Comparison of ENCODE assay signal across 8 cellular contexts in the genomic region with DNA sequence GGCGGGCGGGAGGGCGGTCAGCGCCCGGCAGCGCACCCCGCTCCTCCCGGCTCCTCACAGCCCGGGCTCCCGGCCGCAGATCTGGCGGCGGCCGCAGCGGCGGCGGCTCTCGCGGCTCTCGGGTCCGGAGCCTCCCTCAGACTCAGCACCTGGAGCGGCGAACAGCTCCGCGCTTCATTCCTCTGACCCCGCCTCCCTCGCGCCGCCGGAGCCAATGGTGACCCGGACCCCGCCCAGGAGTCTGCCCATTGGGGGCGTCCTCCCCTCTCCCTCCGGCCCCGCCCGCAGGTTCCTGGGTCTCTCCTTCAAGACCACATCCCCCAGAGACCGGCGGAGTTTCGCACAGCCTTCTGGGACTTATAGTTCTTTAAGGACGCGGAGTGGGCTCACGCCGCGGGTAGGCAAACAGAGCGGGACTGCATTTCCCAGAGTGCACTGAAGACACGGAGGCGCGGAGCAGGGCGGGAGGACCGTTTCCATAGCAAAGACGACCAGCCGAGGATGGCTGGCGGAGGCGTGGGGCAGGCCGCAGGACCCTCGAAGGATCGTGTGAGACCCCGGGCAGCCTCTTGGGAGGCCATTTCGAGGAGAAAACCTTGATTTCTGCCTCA. TPM values are rescaled to one million over a fixed set of nuclear protein-coding genes. Genes with fewer than 3 reads are reported as not detected.
A peak's percentile ranks its signal among the peaks of the same experiment; 100 is the strongest.
DNase-seq lines count a peak whose midpoint lies in the region; ATAC-seq, FAIRE-seq and TF ChIP-seq lines count a peak whose summit lies in the region.

Gene SMPD3, minus strand, starts transcription at position 149 of the 611 bp plus-strand sequence. CDS start 76,327 bp downstream, outside the sequence.

- H3K9ac ChIP-seq in astrocyte (ENCODE audit: low read length) = peak within 1 kb of the TSS; percentile 26

- H3K4me3 ChIP-seq in astrocyte (ENCODE audit: insufficient read depth, low read depth, low read length) = peak within 1 kb of the TSS; percentile 61
- peak within 1 kb of the TSS; percentile 29 for H3K4me3 ChIP-seq in right cardiac atrium (ENCODE audit: low read length)
- peak within 1 kb of the TSS; percentile 46 to 61 (median 54) for H3K4me3 ChIP-seq in upper lobe of left lung

- in situ Hi-C loops in GM13976 (cut with MboI; ENCODE audit: low sequenced_read_pairs, unreplicated experiment) = no loop called here

- H3K36me3 ChIP-seq in astrocyte (ENCODE audit: insufficient read depth, low read length) (no peaks in the 10 kb centered on the region), upper lobe of left lung (no peaks in the 10 kb centered on the region)

- H3K9me3 ChIP-seq in astrocyte (ENCODE audit: insufficient read depth, low read depth, low read length) (no peaks in the 10 kb centered on the region), right cardiac atrium (ENCODE audit: control insufficient read depth, low read length) (no peaks in the 10 kb centered on the region), upper lobe of left lung (no peaks in the 10 kb centered on the region)

- H2AFZ ChIP-seq in astrocyte (ENCODE audit: low read depth, low read length) = peak within 1 kb of the TSS; percentile 86

- H3K4me2 ChIP-seq in astrocyte (ENCODE audit: low read length) = peak within 1 kb of the TSS; percentile 88

- peak in 2 of 4 donors; percentile 51 to 60 for TF ChIP-seq POLR2A in upper lobe of left lung (IDR thresholded peaks at IDR 0.05)

- TF ChIP-seq EP300 in upper lobe of left lung (IDR thresholded peaks at IDR 0.05) = no peak

- peaks cover 6% of the 10 kb centered on the region for H4K20me1 ChIP-seq in astrocyte (ENCODE audit: insufficient read depth, low read length)

- H3K27me3 ChIP-seq in astrocyte (ENCODE audit: insufficient read depth, low read length) (peaks cover 26% of the 10 kb centered on the region), right cardiac atrium (ENCODE audit: control insufficient read depth, insufficient read depth) (no peaks in the 10 kb centered on the region), upper lobe of left lung (peaks cover 0 to 7% (median 1%) of the 10 kb centered on the region in 4 donors)

- H3K4me3 Mint-ChIP-seq in astrocyte (ENCODE audit: unreplicated experiment) = peak within 1 kb of the TSS; percentile 84
- peak within 1 kb of the TSS; percentile 86 for H3K4me3 Mint-ChIP-seq in progenitor cell of endocrine pancreas (ENCODE audit: low read depth)

- DNase-seq in GM13976 (ENCODE audit: low spot score) (peak; percentile 99), NCI-H187 (lab: John Stamatoyannopoulos, UW) (peak; percentile 91 to 96), T-helper 22 cell (ENCODE audit: low read depth) (peak; percentile 94), astrocyte (ENCODE audit: low read depth) (peak; percentile 98), right cardiac atrium (peak; percentile 99), progenitor cell of endocrine pancreas (ENCODE audit: low spot score, unreplicated experiment) (peak; percentile 99), upper lobe of left lung (peak; percentile 98 to 99)

- H3K4me1 Mint-ChIP-seq in astrocyte (ENCODE audit: low read depth, unreplicated experiment) (peaks cover 22% of the 10 kb centered on the region), progenitor cell of endocrine pancreas (ENCODE audit: low read depth) (peaks cover 10% of the 10 kb centered on the region)

- H3K79me2 ChIP-seq in astrocyte (ENCODE audit: insufficient read depth, low read length) = no peaks in the 10 kb centered on the region

- intact Hi-C loops in right cardiac atrium (cut with DNase I) = no loop called here

- H3K36me3 Mint-ChIP-seq in astrocyte (ENCODE audit: low read depth, unreplicated experiment) (no peaks in the 10 kb centered on the region), progenitor cell of endocrine pancreas (ENCODE audit: insufficient read depth) (no peaks in the 10 kb centered on the region)

- H3K4me1 ChIP-seq in astrocyte (ENCODE audit: insufficient read depth, low read length) = peaks cover 7% of the 10 kb centered on the region
- peaks cover 3% of the 10 kb centered on the region for H3K4me1 ChIP-seq in right cardiac atrium (ENCODE audit: control insufficient read depth, insufficient read depth, low read length)
- H3K4me1 ChIP-seq in upper lobe of left lung = peaks cover 19 to 28% (median 20%) of the 10 kb centered on the region in 4 donors

- H3K27ac Mint-ChIP-seq in astrocyte (ENCODE audit: unreplicated experiment) (peak within 1 kb of the TSS; percentile 63), progenitor cell of endocrine pancreas (no peak within 1 kb of the TSS)

- peak; percentile 90 for ATAC-seq in HG02885 (IDR thresholded peaks at IDR 0.05; ENCODE audit: poor library complexity, unreplicated experiment)
- ATAC-seq in right cardiac atrium = peak; percentile 99
- ATAC-seq in upper lobe of left lung (ENCODE audit: low FRiP score in 2 of 2) = peak; percentile 98 to 99

- 2% methylated on average over 59 of the region's 59 CpGs for WGBS in right cardiac atrium
- WGBS in upper lobe of left lung, 2 donors = 3 to 10% methylated on average over 6 to 41 of the region's 59 CpGs

- peaks cover 2% of the 10 kb centered on the region for H3K9me3 Mint-ChIP-seq in astrocyte (ENCODE audit: unreplicated experiment)
- no peaks in the 10 kb centered on the region for H3K9me3 Mint-ChIP-seq in progenitor cell of endocrine pancreas (ENCODE audit: low read depth)

- H3K27ac ChIP-seq in astrocyte (ENCODE audit: low read depth, low read length) (no peak within 1 kb of the TSS), right cardiac atrium (ENCODE audit: low read length) (no peak within 1 kb of the TSS), upper lobe of left lung (peak within 1 kb of the TSS in 1 of 4 donors; percentile 26)

- no peak for FAIRE-seq in astrocyte (lab: Jason Lieb, UNC)

- H3K27me3 Mint-ChIP-seq in astrocyte (ENCODE audit: low read depth, unreplicated experiment) (peaks cover 34% of the 10 kb centered on the region), progenitor cell of endocrine pancreas (peaks cover 25% of the 10 kb centered on the region)

- no peak for TF ChIP-seq CTCF in GM13976 (IDR thresholded peaks at IDR 0.05; ENCODE audit: borderline replicate concordance, control extremely low read depth, extremely low read depth, insufficient read depth, missing control alignments)
- TF ChIP-seq CTCF in astrocyte (IDR thresholded peaks at IDR 0.05; ENCODE audit: insufficient read depth, low read depth, low read length) = no peak
- TF ChIP-seq CTCF in progenitor cell of endocrine pancreas (IDR thresholded peaks at IDR 0.05; ENCODE audit: unreplicated experiment) = no peak
- peak in 3 of 6 experiments; percentile 17 to 38 (median 29) for TF ChIP-seq CTCF in upper lobe of left lung (IDR thresholded peaks at IDR 0.05)

RNA-seq across cellular contexts. Expression of gene SMPD3, which starts in this region (rescaled TPM):
- total RNA-seq in astrocyte (0.25 and 0.34 TPM in 2 replicates), right cardiac atrium (under 1 TPM; 0.17 to 0.94 (median 0.51) TPM), progenitor cell of endocrine pancreas (1.7 and 2.8 TPM in 2 replicates), upper lobe of left lung (10 to 100 TPM in 1 of 6 donors, 1 to 10 TPM in 5; 1.2 to 10.7 (median 3.2) TPM)
- polyA plus RNA-seq in right cardiac atrium = 0.14 TPM

Comparison
In these comparisons a context has a peak if more than half of its experiments do, and no peak if none do; other contexts are left out.
1. Peak in DNase-seq, H3K4me3 ChIP-seq, H3K9ac ChIP-seq and H3K4me2 ChIP-seq in astrocyte; RNA of the gene not detected or under 1 TPM.
2. Peak in DNase-seq, ATAC-seq and H3K4me3 ChIP-seq in right cardiac atrium; RNA of the gene not detected or under 1 TPM.